In genomic region chr11:74011360-74012071, GRCh38 we compare ENCODE assay signal across 1 cellular context.
TF ChIP-seq lines count a peak whose summit lies in the region.

No MANE protein-coding gene starts in this region.

TF ChIP-seq in GM12878, 131 proteins besides CTCF, POLR2A, EP300 and RAD21 (continued from another document):
- TF ChIP-seq BCLAF1 (IDR thresholded peaks at IDR 0.05), result no peak
- TF ChIP-seq HDAC6 (IDR thresholded peaks at IDR 0.05; ENCODE audit: unreplicated experiment), result no peak
- TF ChIP-seq RBBP5 (conservative IDR thresholded peaks at IDR 0.05), result no peak
- peak; percentile 66 to 73 for TF ChIP-seq IKZF2 (IDR thresholded peaks at IDR 0.05)
- TF ChIP-seq ETV6 (conservative IDR thresholded peaks at IDR 0.05 in 1 of 2, IDR thresholded peaks at IDR 0.05 in 1 of 2; ENCODE audit: borderline replicate concordance in 1 of 2, low read depth in 1 of 2), result peak in 1 of 2 experiments; percentile 53; a peak in 1 of 4 replicates
- TF ChIP-seq E2F4 (IDR thresholded peaks at IDR 0.05; ENCODE audit: low read depth, low read length), result no peak
- no peak for TF ChIP-seq CEBPZ (IDR thresholded peaks at IDR 0.05; ENCODE audit: low read depth, low read length)
- peak; percentile 85 for TF ChIP-seq IRF4 (IDR thresholded peaks at IDR 0.05; ENCODE audit: low read depth, low read length)
- no peak for TF ChIP-seq YBX1 (IDR thresholded peaks at IDR 0.05)
- no peak for TF ChIP-seq PML (IDR thresholded peaks at IDR 0.05; ENCODE audit: low read length)
- peak; percentile 79 for TF ChIP-seq NFIC (IDR thresholded peaks at IDR 0.05; ENCODE audit: low read depth, low read length)
- no peak for TF ChIP-seq ZSCAN29 (IDR thresholded peaks at IDR 0.05)
- TF ChIP-seq CEBPB (IDR thresholded peaks at IDR 0.05; ENCODE audit: borderline replicate concordance in 1 of 2, low read depth in 2 of 2, low read length in 2 of 2), result no peak
- TF ChIP-seq POU2F2 (IDR thresholded peaks at IDR 0.05; ENCODE audit: borderline replicate concordance, low read depth, low read length), result no peak
- TF ChIP-seq CBX3 (IDR thresholded peaks at IDR 0.05; ENCODE audit: borderline replicate concordance, low read depth), result no peak
- TF ChIP-seq EZH2 (IDR thresholded peaks at IDR 0.05; ENCODE audit: borderline replicate concordance, control insufficient read depth, low read depth, low read length), result no peak
- no peak for TF ChIP-seq RCOR1 (conservative IDR thresholded peaks at IDR 0.05; ENCODE audit: low read depth, low read length)
- no peak for TF ChIP-seq SMAD1 (IDR thresholded peaks at IDR 0.05; ENCODE audit: low read depth, partially characterized antibody)
- TF ChIP-seq ZBED1 (IDR thresholded peaks at IDR 0.05; ENCODE audit: borderline replicate concordance), result peak; percentile 37; the same call in 1 of the 2 replicates
- no peak for TF ChIP-seq ASH2L (IDR thresholded peaks at IDR 0.05; ENCODE audit: borderline replicate concordance, low read depth)
- TF ChIP-seq WRNIP1 (IDR thresholded peaks at IDR 0.05; ENCODE audit: borderline replicate concordance, low read depth, low read length), result no peak
- TF ChIP-seq TARDBP (IDR thresholded peaks at IDR 0.05; ENCODE audit: borderline replicate concordance), result no peak
- TF ChIP-seq POLR2AphosphoS2 (IDR thresholded peaks at IDR 0.05; ENCODE audit: low read depth, low read length), result no peak
- TF ChIP-seq BHLHE40 (IDR thresholded peaks at IDR 0.05; ENCODE audit: borderline replicate concordance in 1 of 2, low read depth in 2 of 2, low read length in 1 of 2), result no peak
- peak; percentile 48; the same call in 1 of the 2 replicates for TF ChIP-seq MTA2 (IDR thresholded peaks at IDR 0.05; ENCODE audit: low read depth)
- no peak for TF ChIP-seq MYB (IDR thresholded peaks at IDR 0.05; ENCODE audit: borderline replicate concordance, low read depth, low read length)
- TF ChIP-seq ZNF622 (IDR thresholded peaks at IDR 0.05), result no peak
- TF ChIP-seq HCFC1 (IDR thresholded peaks at IDR 0.05; ENCODE audit: low read length), result no peak
- no peak for TF ChIP-seq GABPA (IDR thresholded peaks at IDR 0.05; ENCODE audit: low read depth)
- no peak for TF ChIP-seq E2F8 (IDR thresholded peaks at IDR 0.05; ENCODE audit: low read depth, partially characterized antibody)
- TF ChIP-seq USF2 (IDR thresholded peaks at IDR 0.05; ENCODE audit: borderline replicate concordance, low read depth, low read length), result no peak
- no peak for TF ChIP-seq ZNF592 (IDR thresholded peaks at IDR 0.05)
- no peak for TF ChIP-seq NRF1 (conservative IDR thresholded peaks at IDR 0.05; ENCODE audit: low read depth, low read length)
- no peak for TF ChIP-seq GATAD2B (conservative IDR thresholded peaks at IDR 0.05; ENCODE audit: low read depth)
- TF ChIP-seq ZBTB33 (IDR thresholded peaks at IDR 0.05), result no peak
- no peak for TF ChIP-seq RB1 (IDR thresholded peaks at IDR 0.05; ENCODE audit: borderline replicate concordance)
- no peak for TF ChIP-seq HSF1 (IDR thresholded peaks at IDR 0.05; ENCODE audit: low read depth, low read length)
